Comparison of ENCODE assay signal across 11 cellular contexts in genomic region chr9:71760901-71761300, GRCh38. TPM values are rescaled to one million over a fixed set of nuclear protein-coding genes. Genes with fewer than 3 reads are reported as not detected.
DNase-seq lines count a peak whose midpoint lies in the region; ATAC-seq and TF ChIP-seq lines count a peak whose summit lies in the region.
"Had no signal": no experiment of that assay in that cellular context is flagged by ENCODE, and none has a peak within 500 bp of the region (broad histone marks: within the 10 kb centered on the region; RNA-seq: fewer than 3 reads in every experiment).

No MANE protein-coding gene starts in this region.

- H3K27ac Mint-ChIP-seq in activated naive CD8-positive, alpha-beta T cell treated with anti-CD3 and anti-CD28 coated beads, Interleukin-2, amount 50 U/mL, for 24 hours: peak overlapping the region; percentile 65

- H3K4me1 ChIP-seq in BE2C (no peaks in the 10 kb centered on the region; the same call in 1 of the 2 replicates), mesodermal cell (ENCODE audit: control insufficient read depth, insufficient read depth, low read length, poor library complexity, severe bottlenecking) (peaks cover 39% of the 10 kb centered on the region), thyroid gland (peaks cover 17 to 35% of the 10 kb centered on the region in 2 donors), spleen (peaks cover 21 to 100% (median 83%) of the 10 kb centered on the region in 6 donors)

- H3K36me3 ChIP-seq in BE2C (no peaks in the 10 kb centered on the region), H7 (replicated peaks; ENCODE audit: control insufficient read depth, insufficient read depth, low read length) (no peaks in the 10 kb centered on the region), mesodermal cell (ENCODE audit: control insufficient read depth, insufficient read depth, low read length) (peaks cover 3% of the 10 kb centered on the region), thyroid gland (no peaks in the 10 kb centered on the region), spleen (peaks cover 0 to 14% (median 0%) of the 10 kb centered on the region in 6 donors)
- H3K36me3 ChIP-seq: WERI-Rb-1 had no signal

- intact Hi-C loops in thyroid gland (cut with DNase I) (no loop called here), spleen (cut with DNase I; ENCODE audit: low total_unique reads) (loop anchor here (10.0 kb wide), 1 partner anchor 46 kb away; no protein-coding TSS in a partner anchor)

- H3K9me3 Mint-ChIP-seq in activated naive CD8-positive, alpha-beta T cell treated with anti-CD3 and anti-CD28 coated beads, Interleukin-2, amount 50 U/mL, for 24 hours: no peaks in the 10 kb centered on the region

- no peaks in the 10 kb centered on the region for H3K9me3 ChIP-seq in BE2C
- H3K9me3 ChIP-seq in mesodermal cell (ENCODE audit: control insufficient read depth, low read length): no peaks in the 10 kb centered on the region
- H3K9me3 ChIP-seq in thyroid gland: no peaks in the 10 kb centered on the region
- no peaks in the 10 kb centered on the region for H3K9me3 ChIP-seq in spleen

- DNase-seq in BE2C (peak; percentile 58), H7 (peak; percentile 21), thyroid gland (no peak), spleen (no peak), ecto neural progenitor cell (ENCODE audit: low spot score) (no peak)
- no peak for DNase-seq in activated naive CD8-positive, alpha-beta T cell treated with anti-CD3 and anti-CD28 coated beads, Interleukin-2, amount 50 U/mL, for 24 hours
- DNase-seq: amniotic stem cell, EL, WERI-Rb-1 had no signal

- no peak overlapping the region for H3K4me3 Mint-ChIP-seq in activated naive CD8-positive, alpha-beta T cell treated with anti-CD3 and anti-CD28 coated beads, Interleukin-2, amount 50 U/mL, for 24 hours

- peaks cover 88% of the 10 kb centered on the region for H3K4me1 Mint-ChIP-seq in activated naive CD8-positive, alpha-beta T cell treated with anti-CD3 and anti-CD28 coated beads, Interleukin-2, amount 50 U/mL, for 24 hours

- 25 to 39% methylated on average over 4 to 5 of the region's 5 CpGs for WGBS in mesodermal cell (ENCODE audit: insufficient coverage in 2 of 2), 2 experiments
- WGBS in thyroid gland, 2 donors: 85 to 86% methylated on average over 5 of the region's 5 CpGs
- 83 to 91% (median 89%) methylated on average over 5 of the region's 5 CpGs for WGBS in spleen, 5 donors

- no peak for TF ChIP-seq POLR2A in thyroid gland (IDR thresholded peaks at IDR 0.05)
- TF ChIP-seq POLR2A in spleen (IDR thresholded peaks at IDR 0.05): no peak

- H3K36me3 Mint-ChIP-seq in activated naive CD8-positive, alpha-beta T cell treated with anti-CD3 and anti-CD28 coated beads, Interleukin-2, amount 50 U/mL, for 24 hours (ENCODE audit: low read depth): peaks cover 9% of the 10 kb centered on the region

- no peak overlapping the region for H3K4me3 ChIP-seq in BE2C (ENCODE audit: low read depth, low read length)
- H3K4me3 ChIP-seq in H7 (ENCODE audit: insufficient read depth, low read depth, low read length): no peak overlapping the region
- no peak overlapping the region for H3K4me3 ChIP-seq in mesodermal cell (ENCODE audit: extremely low read depth, insufficient read depth, low read length, poor library complexity, severe bottlenecking)
- no peak overlapping the region for H3K4me3 ChIP-seq in thyroid gland (replicated peaks in 1 of 3)
- no peak overlapping the region for H3K4me3 ChIP-seq in spleen

- ATAC-seq in activated naive CD8-positive, alpha-beta T cell treated with anti-CD3 and anti-CD28 coated beads, Interleukin-2, amount 50 U/mL, for 24 hours: no peak
- ATAC-seq in GM21576 (IDR thresholded peaks at IDR 0.05; ENCODE audit: unreplicated experiment): no peak

- peaks cover 7% of the 10 kb centered on the region for H3K27me3 ChIP-seq in BE2C
- no peaks in the 10 kb centered on the region for H3K27me3 ChIP-seq in H7 (ENCODE audit: control insufficient read depth, insufficient read depth, low read length)
- no peaks in the 10 kb centered on the region for H3K27me3 ChIP-seq in thyroid gland
- no peaks in the 10 kb centered on the region for H3K27me3 ChIP-seq in spleen (replicated peaks in 1 of 7)

- H3K27me3 Mint-ChIP-seq in activated naive CD8-positive, alpha-beta T cell treated with anti-CD3 and anti-CD28 coated beads, Interleukin-2, amount 50 U/mL, for 24 hours: no peaks in the 10 kb centered on the region

- H3K27ac ChIP-seq in mesodermal cell (ENCODE audit: low read depth, low read length, severe bottlenecking) (peak overlapping the region; percentile 34), thyroid gland (no peak overlapping the region), spleen (no peak overlapping the region)
- H3K27ac ChIP-seq: WERI-Rb-1 had no signal

- TF ChIP-seq CTCF in BE2C (IDR thresholded peaks at IDR 0.05; ENCODE audit: low read depth, low read length): no peak
- TF ChIP-seq CTCF in thyroid gland (IDR thresholded peaks at IDR 0.05): no peak
- TF ChIP-seq CTCF in spleen (IDR thresholded peaks at IDR 0.05 in 8 of 11, conservative IDR thresholded peaks at IDR 0.05 in 3 of 11): no peak

RNA-seq across cellular contexts. Expression of gene CEMIP2, which starts 7.4 kb away (rescaled TPM):
- 1.8 TPM for polyA plus RNA-seq in BE2C (2012; ENCODE audit: insufficient read depth, insufficient read length, low read depth)
- total RNA-seq in H7 (2014; rRNA removed; shearing (Covaris generic)): 21.8 and 27.2 TPM in 2 replicates
- 198 TPM for polyA plus RNA-seq in mesodermal cell (2013, experiment 1 of 2)
- 190 TPM for polyA plus RNA-seq in mesodermal cell (2013, experiment 2 of 2)
- total RNA-seq in thyroid gland: 100 to 1,000 TPM in 1 of 4 donors, 10 to 100 TPM in 3; 29.6 to 111 (median 34.0) TPM
- 100 to 1,000 TPM in 3 of 7 donors, 10 to 100 TPM in 4; 71.8 to 175 (median 99.4) TPM for total RNA-seq in spleen
- 10 to 100 TPM; 14.2 to 21.1 (median 15.0) TPM for polyA plus RNA-seq in spleen

Comparison
In these comparisons a context has a peak if more than half of its experiments do, and no peak if none do; other contexts are left out.
1. DNase-seq: peak in BE2C (single experiment) and H7 (single experiment); none in activated naive CD8-positive, alpha-beta T cell treated with anti-CD3 and anti-CD28 coated beads, Interleukin-2, amount 50 U/mL, for 24 hours (single experiment), thyroid gland (0 of 2), spleen (single experiment) and ecto neural progenitor cell (single experiment).